Comparison of ENCODE assay signal across 29 cellular contexts in the genomic region with DNA sequence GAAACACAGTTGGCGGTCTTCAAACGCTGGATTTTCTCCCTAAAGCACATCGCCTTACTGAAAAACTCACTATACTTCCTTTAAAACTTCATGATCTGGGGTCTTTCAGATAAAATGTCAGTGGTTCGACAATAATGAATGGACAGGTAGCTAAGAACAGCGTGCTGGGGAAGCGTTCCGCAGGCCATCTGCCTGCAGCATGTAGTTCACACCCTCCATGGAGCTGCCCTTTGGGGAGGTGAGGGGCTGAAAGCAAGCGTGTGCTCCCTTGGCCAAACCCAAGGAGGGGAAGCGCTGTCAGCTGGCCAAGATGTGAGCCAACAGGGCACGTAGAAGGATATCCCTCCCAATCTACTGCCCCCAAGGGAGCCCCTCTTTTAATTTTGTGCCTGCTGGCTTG.
"Had no signal": no experiment of that assay in that cellular context is flagged by ENCODE, and none has a peak within 500 bp of the region (broad histone marks: within the 10 kb centered on the region; RNA-seq: fewer than 3 reads in every experiment).

No MANE protein-coding gene starts in this region.

- H2AFZ ChIP-seq: PC-9 had no signal

- H3K9me3 ChIP-seq: SJCRH30 had no signal

- H3K36me3 ChIP-seq: SJCRH30 had no signal

- H3K4me2 ChIP-seq: PC-9 had no signal

- ATAC-seq: activated CD4-positive, alpha-beta T cell treated with anti-CD3 and anti-CD28 coated beads for 36 hours; activated CD4-positive, CD25-positive, alpha-beta regulatory T cell treated with anti-CD3 and anti-CD28 coated beads, Interleukin-2, amount 50 U/mL, for 24 hours; activated naive CD8-positive, alpha-beta T cell treated with anti-CD3 and anti-CD28 coated beads, Interleukin-2, amount 50 U/mL, for 24 hours; activated T-cell treated with anti-CD3 and anti-CD28 coated beads, Interleukin-2, amount 50 U/mL, for 4 hours; WTC11 had no signal

- H3K27me3 ChIP-seq: SJCRH30 had no signal

- H3K27ac ChIP-seq: PC-9, RWPE1, SJCRH30, SK-N-MC had no signal

- H3K4me3 ChIP-seq: PC-9, SJCRH30, SK-N-MC had no signal

- H3K4me1 ChIP-seq: SJCRH30 had no signal

- DNase-seq: activated CD4-positive, alpha-beta T cell treated with anti-CD3 and anti-CD28 coated beads for 36 hours; activated CD4-positive, alpha-beta T cell treated with anti-CD3 and anti-CD28 coated beads, Interleukin-2, amount 10 ng/mL, durations not matched to agents 7 days and 5 days; activated CD4-positive, alpha-beta T cell treated with anti-CD3 and anti-CD28 coated beads, Interleukin-2, amount 50 U/mL, for 48 hours; activated CD8-positive, alpha-beta memory T cell treated with anti-CD3 and anti-CD28 coated beads, Interleukin-2, amount 50 U/mL, for 4 hours; activated naive CD4-positive, alpha-beta T cell treated with anti-CD3 and anti-CD28 coated beads, Interleukin-2, amount 10 ng/mL, durations not matched to agents 7 days and 5 days; activated naive CD8-positive, alpha-beta T cell treated with anti-CD3 and anti-CD28 coated beads, Interleukin-2, amount 50 U/mL, for 24 hours; activated T-cell treated with anti-CD3 and anti-CD28 coated beads for 4 hours; activated T-cell treated with anti-CD3 and anti-CD28 coated beads, Interleukin-2, amount 50 U/mL, for 4 hours; central memory CD4-positive, alpha-beta T cell; KG1; MM.1S; MV-4-11; NCI-H1092; NCI-H146; NCI-H187; NCI-H2029 treated with DMSO at 0.1 percent for 48 hours; NCI-H2107; NCI-H2171; NCI-H510A; NCI-H526; NCI-H748 treated with DMSO at 0.1 percent for 48 hours; NK-92 treated with Interleukin-12 subunit alpha and Interleukin-12 subunit beta, amount 100 ng/mL, for 24 hours; PC-9; Right ventricle myocardium superior; SJCRH30 had no signal
